In the genomic region with DNA sequence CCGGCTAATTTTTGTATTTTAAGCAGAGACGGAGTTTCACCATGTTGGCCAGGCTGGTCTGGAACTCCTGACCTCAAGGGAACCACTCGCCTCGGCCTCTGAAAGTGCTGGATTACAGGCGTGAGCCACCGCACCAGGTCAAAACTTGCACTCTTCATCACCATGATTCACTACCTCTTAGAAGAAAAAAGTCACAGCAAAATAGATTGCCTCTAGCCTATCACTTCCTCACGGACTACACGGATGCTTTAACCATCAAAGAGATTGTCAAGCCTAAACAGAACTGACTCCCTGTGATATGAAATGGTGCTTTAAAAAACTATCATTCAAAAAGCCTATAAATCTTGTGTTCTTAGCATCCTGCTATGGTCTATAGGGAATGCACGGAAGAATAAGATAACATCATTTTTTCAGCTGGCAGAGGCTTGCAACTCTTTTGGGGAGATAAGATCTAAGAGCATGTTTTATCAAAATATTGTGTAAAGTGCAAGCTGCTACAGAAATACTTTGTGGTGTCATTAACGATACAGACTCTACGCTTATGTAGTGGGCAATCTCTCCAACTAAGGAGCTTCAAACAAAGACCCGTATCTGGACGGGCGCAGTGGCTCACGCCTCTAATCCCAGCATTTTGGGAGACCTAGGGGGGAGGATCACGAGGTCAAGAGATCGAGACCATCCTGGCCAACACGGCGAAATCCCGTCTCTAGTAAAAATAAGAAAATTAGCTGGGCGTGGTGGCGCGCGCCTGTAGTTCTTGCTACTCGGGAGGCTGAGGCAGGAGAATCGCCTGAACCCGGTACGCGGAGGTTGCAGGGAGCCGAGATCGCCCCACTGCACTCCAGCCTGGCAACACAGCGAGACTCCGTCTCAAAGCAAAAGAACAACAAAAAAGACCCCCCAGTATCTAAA, we compare ENCODE assay signal across 7 cellular contexts. TPM values are rescaled to one million over a fixed set of nuclear protein-coding genes. Genes with fewer than 3 reads are reported as not detected.
DNase-seq lines count a peak whose midpoint lies in the region; ATAC-seq and TF ChIP-seq lines count a peak whose summit lies in the region.

No MANE protein-coding gene starts in this region.

- peak overlapping the region; percentile 98 for H3K4me3 Mint-ChIP-seq in T-helper 17 cell

- H3K4me1 ChIP-seq in foreskin keratinocyte (peaks cover 4% of the 10 kb centered on the region), smooth muscle cell (ENCODE audit: low read depth) (peaks cover 19% of the 10 kb centered on the region)

- ATAC-seq in T-helper 17 cell (no peak), foreskin keratinocyte (peak; percentile 1), HG02759 (IDR thresholded peaks at IDR 0.05; ENCODE audit: unreplicated experiment) (no peak)

- H3K4me2 ChIP-seq in smooth muscle cell = peak overlapping the region; percentile 94

- no peaks in the 10 kb centered on the region for H3K36me3 ChIP-seq in smooth muscle cell (ENCODE audit: low read depth)

- H3K27me3 ChIP-seq in foreskin keratinocyte (no peaks in the 10 kb centered on the region), smooth muscle cell (ENCODE audit: low read depth) (no peaks in the 10 kb centered on the region)

- WGBS in smooth muscle cell (ENCODE audit: low lambda C conversion rate) = 55% methylated on average over 33 of the region's 33 CpGs

- H3K4me3 ChIP-seq in smooth muscle cell = peak overlapping the region; percentile 79

- H3K27ac ChIP-seq in foreskin keratinocyte (peak overlapping the region; percentile 47), smooth muscle cell (ENCODE audit: low read depth) (peak overlapping the region; percentile 83)

- H3K27ac Mint-ChIP-seq in T-helper 17 cell = peak overlapping the region; percentile 96

- DNase-seq in HK-2 (ENCODE audit: unreplicated experiment) (peak; percentile 17), T-helper 17 cell (no peak), foreskin keratinocyte (peak in 1 of 2 donors; percentile 59), smooth muscle cell (lab: John Stamatoyannopoulos, UW; ENCODE audit: unreplicated experiment) (no peak), epidermal melanocyte (ENCODE audit: insufficient read length, low spot score) (no peak)
- no peak for DNase-seq in stimulated activated naive CD4-positive, alpha-beta T cell (lab: John Stamatoyannopoulos, UW)

- peaks cover 3% of the 10 kb centered on the region for H3K36me3 Mint-ChIP-seq in T-helper 17 cell (ENCODE audit: low read depth)

- H3K27me3 Mint-ChIP-seq in T-helper 17 cell = no peaks in the 10 kb centered on the region

- H3K9ac ChIP-seq in smooth muscle cell (ENCODE audit: low read depth) = peak overlapping the region; percentile 83

- no peak for TF ChIP-seq CTCF in foreskin keratinocyte (conservative IDR thresholded peaks at IDR 0.05)
- TF ChIP-seq CTCF in smooth muscle cell (IDR thresholded peaks at IDR 0.05; ENCODE audit: borderline replicate concordance, insufficient read depth, poor library complexity, severe bottlenecking) = no peak

- peak overlapping the region; percentile 67 for H2AFZ ChIP-seq in smooth muscle cell (ENCODE audit: low read depth)

- H3K79me2 ChIP-seq in smooth muscle cell (ENCODE audit: low read depth) = peaks cover 56% of the 10 kb centered on the region

- H3K9me3 ChIP-seq in T-helper 17 cell (ENCODE audit: control insufficient read depth, low read length, poor library complexity, severe bottlenecking) (no peaks in the 10 kb centered on the region), smooth muscle cell (replicated peaks; ENCODE audit: low read depth) (no peaks in the 10 kb centered on the region)

- no peaks in the 10 kb centered on the region for H3F3A ChIP-seq in smooth muscle cell (ENCODE audit: low read depth)

- peaks cover 6% of the 10 kb centered on the region for H4K20me1 ChIP-seq in smooth muscle cell (ENCODE audit: low read depth)

- peaks cover 24% of the 10 kb centered on the region for H3K4me1 Mint-ChIP-seq in T-helper 17 cell

RNA-seq across cellular contexts. Expression of a gene that starts 1.0 kb away (rescaled TPM):
- 10 to 100 TPM in 1 of 2 donors, 1 to 10 TPM in 1; 6.7 to 10.2 TPM for total RNA-seq in T-helper 17 cell
- 18.2 and 20.1 TPM in 2 replicates for total RNA-seq in foreskin keratinocyte
- 12.4 and 15.0 TPM in 2 replicates for polyA plus RNA-seq in foreskin keratinocyte
- 22.5 and 24.0 TPM in 2 replicates for total RNA-seq in smooth muscle cell
- polyA plus RNA-seq in smooth muscle cell = 15.0 and 16.8 TPM in 2 replicates

RNA-seq across cellular contexts. Expression of a gene that starts 1.2 kb away (rescaled TPM):
- total RNA-seq in T-helper 17 cell (10 to 100 TPM; 70.8 to 94.0 TPM), foreskin keratinocyte (10.3 and 11.8 TPM in 2 replicates), smooth muscle cell (11.0 and 16.9 TPM in 2 replicates)
- polyA plus RNA-seq in foreskin keratinocyte (2.2 and 2.6 TPM in 2 replicates), smooth muscle cell (6.7 and 7.3 TPM in 2 replicates)

RNA-seq across cellular contexts. Expression of a gene that starts 58.0 kb away (rescaled TPM):
- total RNA-seq in T-helper 17 cell (10 to 100 TPM; 28.6 to 31.5 TPM), foreskin keratinocyte (18.4 and 18.5 TPM in 2 replicates), smooth muscle cell (162 and 198 TPM in 2 replicates)
- polyA plus RNA-seq in foreskin keratinocyte (15.8 and 15.9 TPM in 2 replicates), smooth muscle cell (246 and 301 TPM in 2 replicates)
